Comparison of ENCODE assay signal across 1 cellular context in the genomic region with DNA sequence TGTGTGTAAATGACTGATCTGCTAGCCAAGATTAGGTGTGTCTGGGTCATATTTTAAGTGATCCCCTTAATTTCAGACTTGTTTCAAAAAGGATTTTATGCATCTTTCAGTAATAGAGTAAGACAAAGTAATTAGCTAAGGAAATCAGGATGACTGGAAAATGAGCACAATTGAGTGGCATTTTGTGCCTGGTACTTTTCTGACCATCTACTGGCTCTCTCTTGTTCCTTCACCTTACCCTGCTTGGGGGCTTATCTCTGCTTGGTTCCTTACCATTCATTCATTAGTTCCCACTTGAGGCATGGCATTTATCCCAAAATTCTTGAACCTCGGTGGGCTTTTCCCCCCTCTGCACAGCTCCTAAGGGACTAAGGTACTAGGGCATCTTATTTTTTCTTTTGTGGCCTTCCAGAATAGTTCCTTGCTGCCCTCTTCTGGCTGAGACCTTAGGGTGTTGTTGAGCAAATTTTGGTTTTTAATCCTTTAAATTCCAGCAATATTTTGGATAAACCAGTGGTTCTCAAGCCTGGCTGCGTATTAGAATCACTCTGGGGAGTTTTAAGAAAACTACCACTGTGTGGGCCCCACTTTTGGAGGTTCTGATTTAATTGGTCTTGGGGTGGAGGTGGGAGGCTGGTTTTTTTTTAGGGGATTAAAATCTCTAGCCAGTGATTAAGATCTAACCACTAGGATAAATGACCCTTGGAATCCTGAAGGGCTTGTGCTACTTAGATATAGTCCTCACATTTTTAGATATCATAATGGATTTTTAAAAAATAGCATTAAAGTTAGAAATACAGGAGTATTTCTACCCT.
TF ChIP-seq lines count a peak whose summit lies in the region.

No MANE protein-coding gene starts in this region.

TF ChIP-seq in GM12878, 131 proteins besides CTCF, POLR2A, EP300 and RAD21:
- TF ChIP-seq POLR2AphosphoS5 (IDR thresholded peaks at IDR 0.05; ENCODE audit: low read length): no peak
- TF ChIP-seq ZBED1 (IDR thresholded peaks at IDR 0.05; ENCODE audit: borderline replicate concordance): no peak
- no peak for TF ChIP-seq E2F8 (IDR thresholded peaks at IDR 0.05; ENCODE audit: low read depth, partially characterized antibody)
- TF ChIP-seq SMC3 (IDR thresholded peaks at IDR 0.05; ENCODE audit: borderline replicate concordance, low read length): peak; percentile 58; the same call in 1 of the 2 replicates
- TF ChIP-seq ASH2L (IDR thresholded peaks at IDR 0.05; ENCODE audit: borderline replicate concordance, low read depth): no peak
- TF ChIP-seq MLLT1 (IDR thresholded peaks at IDR 0.05): no peak
TF ChIP-seq in GM12878: peak in this region for 1.
